2 cellular contexts compared by ENCODE assay signal in genomic region chr7:32573110-32573687, GRCh38.
TF ChIP-seq lines count a peak whose summit lies in the region.

No MANE protein-coding gene starts in this region.

TF ChIP-seq in HepG2, 621 proteins besides CTCF, POLR2A, EP300 and RAD21:
- TF ChIP-seq NAIF1 (CRISPR knock-in tag; IDR thresholded peaks at IDR 0.05; ENCODE audit: borderline replicate concordance), result no peak
- no peak for TF ChIP-seq HNF1A (IDR thresholded peaks at IDR 0.05; ENCODE audit: low read depth)
- TF ChIP-seq HNF1A (CRISPR knock-in tag; IDR thresholded peaks at IDR 0.05; ENCODE audit: borderline replicate concordance), result no peak
- no peak for TF ChIP-seq ZNF253 (CRISPR knock-in tag; IDR thresholded peaks at IDR 0.05; ENCODE audit: borderline replicate concordance)
- no peak for TF ChIP-seq ZNF260 (CRISPR knock-in tag; IDR thresholded peaks at IDR 0.05; ENCODE audit: borderline replicate concordance, low read depth)
- no peak for TF ChIP-seq EEA1 (CRISPR knock-in tag; IDR thresholded peaks at IDR 0.05; ENCODE audit: borderline replicate concordance)
- no peak for TF ChIP-seq ZNF350 (CRISPR knock-in tag; IDR thresholded peaks at IDR 0.05; ENCODE audit: borderline replicate concordance, low read depth)
- no peak for TF ChIP-seq HMG20A (CRISPR knock-in tag; IDR thresholded peaks at IDR 0.05; ENCODE audit: borderline replicate concordance)
- TF ChIP-seq CREBL2 (CRISPR knock-in tag; IDR thresholded peaks at IDR 0.05; ENCODE audit: borderline replicate concordance), result no peak
- peak; percentile 60 for TF ChIP-seq RBM22 (optimal IDR thresholded peaks at IDR 0.05; ENCODE audit: low read length)
- no peak for TF ChIP-seq GPBP1L1 (CRISPR knock-in tag; IDR thresholded peaks at IDR 0.05)
- no peak for TF ChIP-seq ZNF331 (CRISPR knock-in tag; IDR thresholded peaks at IDR 0.05)
- no peak for TF ChIP-seq YEATS4 (CRISPR knock-in tag; IDR thresholded peaks at IDR 0.05; ENCODE audit: borderline replicate concordance)
- peak; percentile 14; the same call in 1 of the 2 replicates for TF ChIP-seq CEBPB (IDR thresholded peaks at IDR 0.05; ENCODE audit: borderline replicate concordance, low read depth, low read length)

TF ChIP-seq in K562, 482 proteins besides CTCF, POLR2A, EP300 and RAD21:
- no peak for TF ChIP-seq ARID2 (IDR thresholded peaks at IDR 0.05)
- no peak for TF ChIP-seq CEBPG (CRISPR knock-in tag; IDR thresholded peaks at IDR 0.05)
- TF ChIP-seq CEBPG (tag; conservative IDR thresholded peaks at IDR 0.05 in 1 of 2, IDR thresholded peaks at IDR 0.05 in 1 of 2), result peak in 1 of 2 experiments; percentile 70; a peak in 1 of 4 replicates
- no peak for TF ChIP-seq HNRNPL (IDR thresholded peaks at IDR 0.05; ENCODE audit: low read depth, low read length)
- no peak for TF ChIP-seq ZNF780A (CRISPR knock-in tag; IDR thresholded peaks at IDR 0.05)
- TF ChIP-seq POLR2G (IDR thresholded peaks at IDR 0.05; ENCODE audit: low read depth, low read length), result no peak
- TF ChIP-seq MEF2A (IDR thresholded peaks at IDR 0.05; ENCODE audit: control insufficient read depth, low read depth, low read length), result no peak
- no peak for TF ChIP-seq SIRT6 (IDR thresholded peaks at IDR 0.05; ENCODE audit: low read depth, low read length)
- TF ChIP-seq ERF (CRISPR knock-in tag; IDR thresholded peaks at IDR 0.05), result no peak
- peak; percentile 51; the same call in 1 of the 2 replicates for TF ChIP-seq CEBPB (tag; IDR thresholded peaks at IDR 0.05)
- TF ChIP-seq ZNF277 (CRISPR knock-in tag; IDR thresholded peaks at IDR 0.05; ENCODE audit: borderline replicate concordance), result no peak
- TF ChIP-seq EHMT2 (IDR thresholded peaks at IDR 0.05), result no peak
- TF ChIP-seq CBFA2T2 (conservative IDR thresholded peaks at IDR 0.05), result no peak
- TF ChIP-seq E2F5 (CRISPR knock-in tag; IDR thresholded peaks at IDR 0.05), result no peak
- no peak for TF ChIP-seq BCL6 (CRISPR knock-in tag; IDR thresholded peaks at IDR 0.05)
- TF ChIP-seq JUN (IDR thresholded peaks at IDR 0.05; ENCODE audit: borderline replicate concordance, low read depth, low read length), result no peak
- TF ChIP-seq JUN (CRISPR knock-in tag; IDR thresholded peaks at IDR 0.05; ENCODE audit: borderline replicate concordance), result no peak
TF ChIP-seq in K562: peak in this region for 2.
